Comparison of ENCODE assay signal across 9 cellular contexts in the genomic region with DNA sequence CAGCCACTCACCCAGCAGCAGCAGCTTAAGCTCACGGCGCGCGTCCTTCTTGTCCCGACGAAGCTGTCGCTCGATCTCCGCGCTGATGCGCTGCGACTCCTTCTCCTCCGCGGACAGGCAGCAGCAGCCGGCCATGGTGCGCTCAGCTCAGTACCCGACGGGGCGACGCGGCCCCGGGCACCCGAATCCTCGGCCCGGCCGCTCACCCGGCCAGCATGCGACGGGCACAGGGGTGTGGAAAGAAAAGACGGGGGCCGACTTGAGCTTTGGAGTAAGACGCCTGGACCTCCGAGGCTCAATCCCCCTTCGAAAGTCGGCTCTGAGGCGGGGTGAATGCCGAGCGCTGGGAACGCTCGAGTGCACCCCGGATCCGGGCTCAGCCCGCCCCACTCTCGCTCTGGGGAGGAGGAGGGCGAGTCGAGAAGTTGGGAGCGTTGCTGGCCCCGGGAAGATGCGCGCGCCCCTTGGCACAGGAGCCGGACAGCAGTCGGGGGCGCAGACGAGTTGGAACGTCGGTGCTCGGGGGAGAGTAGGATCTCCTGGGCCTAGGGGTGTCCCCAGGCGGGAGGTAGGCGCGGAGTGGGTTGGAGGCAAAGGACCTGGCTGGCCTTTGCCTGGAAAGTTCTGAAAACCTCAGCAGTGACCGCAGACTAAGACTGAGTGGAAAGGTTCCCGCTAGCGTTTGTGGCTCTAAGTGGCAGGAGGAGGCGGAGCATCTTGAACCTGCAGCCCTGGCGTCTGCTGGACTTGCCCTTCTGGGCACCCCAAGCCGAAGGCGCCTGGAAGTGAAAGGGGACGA. TPM values are rescaled to one million over a fixed set of nuclear protein-coding genes. Genes with fewer than 3 reads are reported as not detected.
A peak's percentile ranks its signal among the peaks of the same experiment; 100 is the strongest.
DNase-seq lines count a peak whose midpoint lies in the region; ATAC-seq and TF ChIP-seq lines count a peak whose summit lies in the region.
"Had no signal": no experiment of that assay in that cellular context is flagged by ENCODE, and none has a peak within 500 bp of the region (broad histone marks: within the 10 kb centered on the region; RNA-seq: fewer than 3 reads in every experiment).

A gene (minus strand): TSS at position 664 of the 799 bp plus-strand sequence. CDS start 529 bp downstream, at position 135.

- H3K36me3 Mint-ChIP-seq in H9 (ENCODE audit: insufficient read depth in 1 of 3, low read depth in 3 of 3) = no peaks in the 10 kb centered on the region; a peak in 1 of 7 replicates
- H3K36me3 Mint-ChIP-seq in activated T-cell treated with anti-CD3 and anti-CD28 coated beads, Interleukin-2, amount 50 U/mL, for 72 hours (ENCODE audit: insufficient read depth in 2 of 2) = peaks cover 0 to 2% of the 10 kb centered on the region in 2 donors

- peak within 1 kb of the TSS; percentile 54 for H3K18ac ChIP-seq in H9 (ENCODE audit: insufficient read length, low read depth, low read length)

- no peak within 1 kb of the TSS for H4K5ac ChIP-seq in H9 (ENCODE audit: insufficient read length, low read depth, low read length)

- TF ChIP-seq CTCF in H9 (conservative IDR thresholded peaks at IDR 0.05) (no peak), retinal pigment epithelial cell (conservative IDR thresholded peaks at IDR 0.05; ENCODE audit: low read depth, low read length) (no peak)

- peak within 1 kb of the TSS in 1 of 2 experiments; percentile 2; a peak in 1 of 5 replicates for H3K4me3 Mint-ChIP-seq in H9
- H3K4me3 Mint-ChIP-seq in activated T-cell treated with anti-CD3 and anti-CD28 coated beads, Interleukin-2, amount 50 U/mL, for 72 hours = peak within 1 kb of the TSS; percentile 84 to 92

- H3K9ac ChIP-seq in H9 (ENCODE audit: extremely low read depth, insufficient read length, low read length) = peak within 1 kb of the TSS; percentile 48
- H3K9ac ChIP-seq: KMS-11 had no signal

- H3K4me1 ChIP-seq in H9 (ENCODE audit: insufficient read depth, low read length) = peaks cover 2% of the 10 kb centered on the region; the same call in 1 of the 2 replicates
- no peaks in the 10 kb centered on the region for H3K4me1 ChIP-seq in right cardiac atrium (ENCODE audit: control insufficient read depth, insufficient read depth, low read length)

- H4K8ac ChIP-seq in H9 (replicated peaks; ENCODE audit: insufficient read length, low read depth, low read length) = no peak within 1 kb of the TSS

- H2AFZ ChIP-seq in H9 (ENCODE audit: low read length) = no peak within 1 kb of the TSS

- no peak within 1 kb of the TSS for H3T11ph ChIP-seq in H9 (ENCODE audit: low read length)

- H3K27ac ChIP-seq in H9 (ENCODE audit: insufficient read length, low read depth, low read length) = no peak within 1 kb of the TSS
- peak within 1 kb of the TSS; percentile 11 for H3K27ac ChIP-seq in right cardiac atrium (ENCODE audit: low read length)
- H3K27ac ChIP-seq: KMS-11 had no signal

- H3K9me3 ChIP-seq in H9 (ENCODE audit: control insufficient read depth, low read depth, low read length) (no peaks in the 10 kb centered on the region), right cardiac atrium (ENCODE audit: control insufficient read depth, low read length) (no peaks in the 10 kb centered on the region)

- H3K27me3 ChIP-seq in H9 (ENCODE audit: insufficient read depth, low read length) (no peaks in the 10 kb centered on the region; the same call in 1 of the 2 replicates), right cardiac atrium (ENCODE audit: control insufficient read depth, insufficient read depth) (no peaks in the 10 kb centered on the region)

- ATAC-seq in activated T-cell treated with anti-CD3 and anti-CD28 coated beads, Interleukin-2, amount 50 U/mL, for 72 hours (replicated peaks in 1 of 2) = peak; percentile 47 to 67
- ATAC-seq in right cardiac atrium (peak; percentile 59 to 73), HG02571 (IDR thresholded peaks at IDR 0.05; ENCODE audit: unreplicated experiment) (no peak), HG02610 (IDR thresholded peaks at IDR 0.05; ENCODE audit: unreplicated experiment) (no peak), GM19463 (IDR thresholded peaks at IDR 0.05; ENCODE audit: unreplicated experiment) (no peak)

- H3K27ac Mint-ChIP-seq in H9 = peak within 1 kb of the TSS in 1 of 3 experiments; percentile 35; a peak in 3 of 7 replicates
- no peak within 1 kb of the TSS for H3K27ac Mint-ChIP-seq in activated T-cell treated with anti-CD3 and anti-CD28 coated beads, Interleukin-2, amount 50 U/mL, for 72 hours

- 0 out of 2 replicates have a peak, but pooled peaks cover 2% of the 10 kb centered on the region for H3K27me3 Mint-ChIP-seq in H9 (ENCODE audit: low read depth)
- peaks cover 44% of the 10 kb centered on the region for H3K27me3 Mint-ChIP-seq in activated T-cell treated with anti-CD3 and anti-CD28 coated beads, Interleukin-2, amount 50 U/mL, for 72 hours (ENCODE audit: low read depth)

- in situ Hi-C loops in KBM-7 (cut with MboI; ENCODE audit: low pct_unique_long_range_greater_than_20kb, low sequenced_read_pairs) = no loop called here

- no peak within 1 kb of the TSS for H3K56ac ChIP-seq in H9 (ENCODE audit: insufficient read length, low read depth, low read length)

- no peak within 1 kb of the TSS for H2BK120ac ChIP-seq in H9 (ENCODE audit: low read depth, low read length, poor library complexity, severe bottlenecking)

- no peaks in the 10 kb centered on the region; the same call in 1 of the 2 replicates for H3K79me2 ChIP-seq in H9 (ENCODE audit: insufficient read depth, low read length)

- WGBS in H9 (ENCODE audit: extremely low coverage, insufficient read length, low lambda C conversion rate) = no CpG with 5 or more reads among the region's 69 CpGs
- WGBS in right cardiac atrium = under 1% methylated on average over 69 of the region's 69 CpGs

- H3K79me1 ChIP-seq in H9 (ENCODE audit: insufficient read depth, low read depth, low read length, poor library complexity, severe bottlenecking) = no peaks in the 10 kb centered on the region

- no peak within 1 kb of the TSS for H4K91ac ChIP-seq in H9 (ENCODE audit: insufficient read length, low read depth, low read length)

- peaks cover 2 to 13% of the 10 kb centered on the region in 2 experiments; a peak in 3 of 4 replicates for H3K4me1 Mint-ChIP-seq in H9
- H3K4me1 Mint-ChIP-seq in activated T-cell treated with anti-CD3 and anti-CD28 coated beads, Interleukin-2, amount 50 U/mL, for 72 hours (ENCODE audit: low read depth) = peaks cover 11% of the 10 kb centered on the region

- DNase-seq in H9 (peak; percentile 64), right cardiac atrium (peak; percentile 34 to 77 (median 70)), retinal pigment epithelial cell (ENCODE audit: low read depth) (no peak), KBM-7 (no peak)
- DNase-seq in activated T-cell treated with anti-CD3 and anti-CD28 coated beads, Interleukin-2, amount 50 U/mL, for 72 hours = peak; percentile 1 to 20

- no peak within 1 kb of the TSS for H2BK12ac ChIP-seq in H9 (ENCODE audit: insufficient read length, low read depth, low read length)

- H3K23me2 ChIP-seq in H9 (ENCODE audit: insufficient read length, low read depth, low read length, poor library complexity, severe bottlenecking) = peaks cover 16% of the 10 kb centered on the region

- H2AK5ac ChIP-seq in H9 (ENCODE audit: insufficient read length, low read length) = no peak within 1 kb of the TSS

- H3K23ac ChIP-seq in H9 (ENCODE audit: insufficient read length, low read depth, low read length) = no peak within 1 kb of the TSS

- H3K4me3 ChIP-seq in right cardiac atrium (ENCODE audit: low read length) (peak within 1 kb of the TSS; percentile 55), retinal pigment epithelial cell (ENCODE audit: low read length) (peak within 1 kb of the TSS; percentile 56)

- intact Hi-C loops in right cardiac atrium (cut with DNase I) = loop anchor here in 1 of 4 donors (2.0 to 10.0 kb wide), 2 partner anchors 53 to 189 kb away; no protein-coding TSS in a partner anchor

- H3K4me2 ChIP-seq in H9 (ENCODE audit: insufficient read depth, insufficient read length, low read length) = peak within 1 kb of the TSS; percentile 33
- H3K4me2 ChIP-seq: KMS-11 had no signal

- no peaks in the 10 kb centered on the region for H4K20me1 ChIP-seq in H9 (ENCODE audit: control insufficient read depth, insufficient read depth, insufficient read length)

- H2BK5ac ChIP-seq in H9 (ENCODE audit: insufficient read length, low read length) = no peak within 1 kb of the TSS

- no peak within 1 kb of the TSS for H3K4ac ChIP-seq in H9 (ENCODE audit: low read depth, low read length)

- peak within 1 kb of the TSS; percentile 87 for H3K14ac ChIP-seq in H9 (ENCODE audit: insufficient read depth, low read length)

- no peaks in the 10 kb centered on the region for H3K9me3 Mint-ChIP-seq in H9
- H3K9me3 Mint-ChIP-seq in activated T-cell treated with anti-CD3 and anti-CD28 coated beads, Interleukin-2, amount 50 U/mL, for 72 hours = no peaks in the 10 kb centered on the region

- H2BK15ac ChIP-seq in H9 (ENCODE audit: low read depth, low read length) = no peak within 1 kb of the TSS

- no peak within 1 kb of the TSS for H2BK20ac ChIP-seq in H9 (ENCODE audit: low read depth, low read length, poor library complexity, severe bottlenecking)

RNA-seq across cellular contexts. Expression of the gene that starts here (rescaled TPM):
- 0.37 and 0.48 TPM in 2 replicates for total RNA-seq in H9 (2021)
- total RNA-seq in activated T-cell treated with anti-CD3 and anti-CD28 coated beads, Interleukin-2, amount 50 U/mL, for 72 hours = under 1 TPM in 1 of 2 donors, not detected in 1; 0.29 TPM
- total RNA-seq in right cardiac atrium = 1 to 10 TPM; 4.0 to 5.2 (median 4.4) TPM
- polyA plus RNA-seq in right cardiac atrium = 2.5 TPM

Comparison
In these comparisons a context has a peak if more than half of its experiments do, and no peak if none do; other contexts are left out.
1. Peak in DNase-seq, H3K9ac ChIP-seq and H3K4me2 ChIP-seq in H9; RNA of the gene not detected or under 1 TPM.
2. Peak in DNase-seq and ATAC-seq in activated T-cell treated with anti-CD3 and anti-CD28 coated beads, Interleukin-2, amount 50 U/mL, for 72 hours; RNA of the gene not detected or under 1 TPM.
3. DNase-seq: peak in right cardiac atrium (3 of 3); none in retinal pigment epithelial cell (single experiment) and KBM-7 (single experiment).
4. ATAC-seq: peak in right cardiac atrium (2 of 2); none in HG02571 (single experiment), HG02610 (single experiment) and GM19463 (single experiment).